In the genomic region with DNA sequence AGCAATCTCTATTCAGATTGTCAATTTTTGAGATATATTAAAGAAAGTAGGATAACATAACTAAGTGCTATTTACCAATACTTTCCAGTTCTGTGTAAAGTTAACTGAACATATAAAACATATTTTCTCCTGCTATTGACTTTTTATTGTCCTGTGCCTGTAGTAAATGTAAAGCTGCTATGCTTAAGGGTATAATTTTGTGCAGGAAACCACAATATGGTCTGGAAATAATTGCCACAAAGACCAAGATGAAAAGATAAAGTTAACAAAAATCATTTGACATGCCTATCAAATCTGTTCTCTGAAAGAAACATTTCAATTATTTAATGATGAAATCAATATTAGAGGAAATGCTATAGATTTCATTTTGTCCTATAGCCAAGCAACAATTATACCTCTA, we compare ENCODE assay signal across 25 cellular contexts.
"Had no signal": no experiment of that assay in that cellular context is flagged by ENCODE, and none has a peak within 500 bp of the region (broad histone marks: within the 10 kb centered on the region; RNA-seq: fewer than 3 reads in every experiment).

No MANE protein-coding gene starts in this region.

- ATAC-seq: effector memory CD8-positive, alpha-beta T cell; esophagus mucosa; foreskin keratinocyte; gastrocnemius medialis; gastroesophageal sphincter; heart left ventricle had no signal

- H3K27ac ChIP-seq: colonic mucosa, coronary artery, dorsolateral prefrontal cortex, epithelial cell of prostate, esophagus muscularis mucosa, esophagus squamous epithelium, foreskin keratinocyte, gastrocnemius medialis, gastroesophageal sphincter, heart left ventricle, heart right ventricle had no signal

- H3K27ac Mint-ChIP-seq: dendritic cell treated with granulocyte-macrophage colony-stimulating factor and Interleukin-4, amounts not matched to agents 40 ng/mL and 50 ng/mL, for 4 days; effector memory CD8-positive, alpha-beta T cell; endodermal cell had no signal

- H3K36me3 ChIP-seq: colonic mucosa, esophagus muscularis mucosa, esophagus squamous epithelium, gastrocnemius medialis, gastroesophageal sphincter, heart left ventricle, heart right ventricle had no signal

- H3K9me3 Mint-ChIP-seq: dendritic cell treated with granulocyte-macrophage colony-stimulating factor and Interleukin-4, amounts not matched to agents 40 ng/mL and 50 ng/mL, for 4 days; endodermal cell had no signal

- H3K27me3 Mint-ChIP-seq: dendritic cell treated with granulocyte-macrophage colony-stimulating factor and Interleukin-4, amounts not matched to agents 40 ng/mL and 50 ng/mL, for 4 days; effector memory CD8-positive, alpha-beta T cell had no signal

- H3K9me3 ChIP-seq: colonic mucosa, esophagus muscularis mucosa, esophagus squamous epithelium, gastrocnemius medialis, gastroesophageal sphincter, heart left ventricle, heart right ventricle had no signal

- H3K4me3 ChIP-seq: colonic mucosa, coronary artery, dorsolateral prefrontal cortex, esophagus muscularis mucosa, esophagus squamous epithelium, gastrocnemius medialis, gastroesophageal sphincter, heart left ventricle, heart right ventricle had no signal

- H3K4me3 Mint-ChIP-seq: dendritic cell treated with granulocyte-macrophage colony-stimulating factor and Interleukin-4, amounts not matched to agents 40 ng/mL and 50 ng/mL, for 4 days; effector memory CD8-positive, alpha-beta T cell; endodermal cell had no signal

- DNase-seq: colonic mucosa; cortex of kidney; dermis blood vessel endothelial cell; dorsolateral prefrontal cortex; effector CD4-positive, alpha-beta T cell; effector CD8-positive, alpha-beta T cell; effector memory CD4-positive, alpha-beta T cell; effector memory CD8-positive, alpha-beta T cell; endodermal cell; erythroblast; esophagus squamous epithelium; foreskin fibroblast; foreskin keratinocyte; foreskin melanocyte; gastrocnemius medialis; glutamatergic neuron; head of caudate nucleus had no signal
